In the genomic region with DNA sequence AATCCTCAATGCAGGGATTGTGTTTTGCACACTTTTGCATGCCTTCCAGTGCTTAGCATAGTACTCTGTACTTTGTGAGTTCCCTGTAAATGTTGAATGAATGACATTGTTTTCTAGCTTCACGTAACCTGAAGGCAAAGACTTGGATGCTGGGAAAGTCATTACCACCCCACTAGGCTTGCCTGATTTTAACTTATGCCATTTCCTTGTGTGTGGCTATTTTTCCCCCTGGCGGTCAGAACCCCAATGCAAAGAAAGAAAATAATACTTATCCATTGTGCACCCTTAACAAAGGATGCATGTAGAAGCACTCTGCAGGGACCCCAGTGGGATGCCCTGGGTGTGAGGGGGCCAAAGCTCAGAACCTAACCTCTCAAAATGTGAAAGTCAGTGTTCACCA, we compare ENCODE assay signal across 8 cellular contexts. TPM values are rescaled to one million over a fixed set of nuclear protein-coding genes. Genes with fewer than 3 reads are reported as not detected.
DNase-seq lines count a peak whose midpoint lies in the region; ATAC-seq and TF ChIP-seq lines count a peak whose summit lies in the region.

No MANE protein-coding gene starts in this region.

- H3K27me3 Mint-ChIP-seq in T-cell, result peaks cover 33 to 37% of the 10 kb centered on the region in 2 donors

- peak overlapping the region; percentile 2; the same call in 1 of the 2 replicates for H3K4me3 ChIP-seq in AG04449 (ENCODE audit: low read depth, low read length)
- no peak overlapping the region for H3K4me3 ChIP-seq in GM12875 (ENCODE audit: low read depth, low read length)

- TF ChIP-seq CTCF in AG04449 (IDR thresholded peaks at IDR 0.05; ENCODE audit: insufficient read depth, low read length, missing control alignments) (no peak), GM12875 (IDR thresholded peaks at IDR 0.05; ENCODE audit: borderline replicate concordance, insufficient read depth, low read depth, low read length) (peak; percentile 35; the same call in 1 of the 2 replicates)

- H3K4me1 Mint-ChIP-seq in T-cell, result peaks cover 9 to 19% (median 16%) of the 10 kb centered on the region in 3 donors

- H3K9me3 Mint-ChIP-seq in T-cell, result no peaks in the 10 kb centered on the region

- no peaks in the 10 kb centered on the region for H3K36me3 Mint-ChIP-seq in T-cell

- peak overlapping the region; percentile 62 to 76 (median 69) for H3K4me3 Mint-ChIP-seq in T-cell

- no peak overlapping the region for H3K27ac Mint-ChIP-seq in T-cell

- no peak for ATAC-seq in T-cell (replicated peaks in 1 of 4)
- no peak for ATAC-seq in HG03039 (IDR thresholded peaks at IDR 0.05; ENCODE audit: unreplicated experiment)

- POLR2A ChIA-PET in AG04449 (lab: Yijun Ruan, JAX) (interaction anchor here (0.6 kb wide), 1 partner anchor 819 kb away, joined by 3 read pairs; no protein-coding TSS in a partner anchor), T-cell (lab: Charles Lee) (no interaction called here)

- no peak for DNase-seq in AG04449 (ENCODE audit: low read depth, low spot score)
- no peak for DNase-seq in T-cell
- peak; percentile 21 for DNase-seq in hepatic stellate cell (ENCODE audit: low spot score)
- peak; percentile 54 for DNase-seq in ureter (ENCODE audit: low spot score)
- no peak for DNase-seq in KG1 (lab: John Stamatoyannopoulos, UW)
- no peak for DNase-seq in activated effector memory CD4-positive, alpha-beta T cell treated with anti-CD3 and anti-CD28 coated beads, Interleukin-2, amount 50 U/mL, for 16 hours

- CTCF ChIA-PET in AG04449 (lab: Yijun Ruan, JAX) (interaction anchor here (1.0 to 2.4 kb wide), 4 partner anchors 13 to 196 kb away, joined by 3 to 6 read pairs (median 4); no protein-coding TSS in a partner anchor), T-cell (lab: Charles Lee) (no interaction called here)

RNA-seq across cellular contexts. Expression of gene ENOX1, which starts 1.2 kb away (rescaled TPM):
- total RNA-seq in T-cell (under 1 TPM in 1 of 5 donors, not detected in 4; 0.10 TPM), ureter (7.1 TPM)

Comparison
In these comparisons a context has a peak if more than half of its experiments do, and no peak if none do; other contexts are left out.
1. DNase-seq: peak in hepatic stellate cell (single experiment) and ureter (single experiment); none in AG04449 (single experiment), T-cell (0 of 34), KG1 (single experiment) and activated effector memory CD4-positive, alpha-beta T cell treated with anti-CD3 and anti-CD28 coated beads, Interleukin-2, amount 50 U/mL, for 16 hours (single experiment).